In genomic region chr16:88340755-88341150, GRCh38 we compare ENCODE assay signal across 23 cellular contexts. TPM values are rescaled to one million over a fixed set of nuclear protein-coding genes. Genes with fewer than 3 reads are reported as not detected.
"Had no signal": no experiment of that assay in that cellular context is flagged by ENCODE, and none has a peak within 500 bp of the region (broad histone marks: within the 10 kb centered on the region; RNA-seq: fewer than 3 reads in every experiment).

No MANE protein-coding gene starts in this region.

- DNase-seq: activated CD4-positive, alpha-beta memory T cell treated with anti-CD3 and anti-CD28 coated beads for 36 hours; activated CD4-positive, alpha-beta T cell treated with anti-CD3 and anti-CD28 coated beads, Interleukin-2, amount 10 ng/mL, durations not matched to agents 7 days and 5 days; activated CD4-positive, CD25-positive, alpha-beta regulatory T cell; activated CD8-positive, alpha-beta memory T cell treated with anti-CD3 and anti-CD28 coated beads for 24 hours; activated gamma-delta T cell; activated naive CD4-positive, alpha-beta T cell treated with anti-CD3 and anti-CD28 coated beads for 36 hours; activated T-cell treated with anti-CD3 and anti-CD28 coated beads, Interleukin-2, amount 50 U/mL, for 48 hours; caudate nucleus; MG63; NCI-H1048; NCI-H187 treated with DMSO at 0.1 percent for 48 hours; NCI-H510A treated with DMSO at 0.1 percent for 48 hours; NK-92 treated with Interleukin-12 subunit alpha and Interleukin-12 subunit beta, amount 100 ng/mL, for 24 hours; OCI-M1; SHP77 treated with DMSO at 0.1 percent for 48 hours; T-helper 1 cell had no signal

- ATAC-seq: activated T-helper 17 cell treated with anti-CD3 and anti-CD28 coated beads, Interleukin-2, amount 50 U/mL, for 72 hours had no signal

- H3K4me3 ChIP-seq: coronary artery, MG63, Peyer's patch had no signal

- H3K9me3 Mint-ChIP-seq: activated naive CD4-positive, alpha-beta T cell treated with anti-CD3 and anti-CD28 coated beads for 36 hours; activated T-helper 17 cell treated with anti-CD3 and anti-CD28 coated beads, Interleukin-2, amount 50 U/mL, for 72 hours had no signal

- H3K27ac Mint-ChIP-seq: activated CD4-positive, alpha-beta memory T cell treated with anti-CD3 and anti-CD28 coated beads for 36 hours; activated CD4-positive, alpha-beta T cell treated with anti-CD3 and anti-CD28 coated beads, Interleukin-2, amount 10 ng/mL, durations not matched to agents 7 days and 5 days; activated naive CD4-positive, alpha-beta T cell treated with anti-CD3 and anti-CD28 coated beads for 36 hours; activated naive CD8-positive, alpha-beta T cell; activated T-helper 17 cell treated with anti-CD3 and anti-CD28 coated beads, Interleukin-2, amount 50 U/mL, for 72 hours had no signal

- H3K4me1 ChIP-seq: Peyer's patch had no signal

- H3K4me3 Mint-ChIP-seq: activated CD4-positive, alpha-beta memory T cell treated with anti-CD3 and anti-CD28 coated beads for 36 hours; activated CD4-positive, alpha-beta T cell treated with anti-CD3 and anti-CD28 coated beads, Interleukin-2, amount 10 ng/mL, durations not matched to agents 7 days and 5 days; activated naive CD4-positive, alpha-beta T cell treated with anti-CD3 and anti-CD28 coated beads for 36 hours; activated naive CD8-positive, alpha-beta T cell; activated T-helper 17 cell treated with anti-CD3 and anti-CD28 coated beads, Interleukin-2, amount 50 U/mL, for 72 hours had no signal

- H3K4me1 Mint-ChIP-seq: activated CD4-positive, alpha-beta T cell treated with anti-CD3 and anti-CD28 coated beads, Interleukin-2, amount 10 ng/mL, durations not matched to agents 7 days and 5 days; activated T-helper 17 cell treated with anti-CD3 and anti-CD28 coated beads, Interleukin-2, amount 50 U/mL, for 72 hours had no signal

- H3K9me3 ChIP-seq: MG63, Peyer's patch had no signal

- H3K27me3 Mint-ChIP-seq: activated CD4-positive, alpha-beta memory T cell treated with anti-CD3 and anti-CD28 coated beads for 36 hours; activated CD4-positive, alpha-beta T cell treated with anti-CD3 and anti-CD28 coated beads, Interleukin-2, amount 10 ng/mL, durations not matched to agents 7 days and 5 days had no signal

- H3K27ac ChIP-seq: coronary artery, RWPE1, VCaP had no signal

- H3K27me3 ChIP-seq: MG63, Peyer's patch had no signal

- H3K36me3 ChIP-seq: MG63, Peyer's patch had no signal

- H3K36me3 Mint-ChIP-seq: activated CD4-positive, alpha-beta memory T cell treated with anti-CD3 and anti-CD28 coated beads for 36 hours; activated naive CD8-positive, alpha-beta T cell had no signal

RNA-seq across cellular contexts. Expression of gene ZNF469, which starts 42.0 kb away (rescaled TPM):
- total RNA-seq: SK-MEL-5 had no signal
